ENCODE assay signal across 8 cellular contexts in genomic region chr9:36258170-36258988, GRCh38. TPM values are rescaled to one million over a fixed set of nuclear protein-coding genes. Genes with fewer than 3 reads are reported as not detected.
DNase-seq lines count a peak whose midpoint lies in the region.

Gene GNE, minus strand, starts transcription at chr9:36258448. Its CDS starts 9,093 bp downstream, at chr9:36249355.

- peak within 1 kb of the TSS; percentile 93 for H3K4me3 Mint-ChIP-seq in activated naive CD4-positive, alpha-beta T cell treated with anti-CD3 and anti-CD28 coated beads for 36 hours

- H3K36me3 ChIP-seq in neuron (ENCODE audit: insufficient read depth, low read length): no peaks in the 10 kb centered on the region

- H3K27ac Mint-ChIP-seq in activated naive CD4-positive, alpha-beta T cell treated with anti-CD3 and anti-CD28 coated beads for 36 hours: peak within 1 kb of the TSS; percentile 81

- no peaks in the 10 kb centered on the region for H3K9me3 ChIP-seq in neuron (ENCODE audit: low read length)

- DNase-seq in Daoy (ENCODE audit: low read depth) (peak; percentile 99), GOT3 (lab: John Stamatoyannopoulos, UW) (peak; percentile 81), LoVo (ENCODE audit: low spot score) (peak; percentile 67), SK-N-DZ (ENCODE audit: low spot score) (peak; percentile 96), foreskin melanocyte (peak; percentile 96), stromal cell of bone marrow (ENCODE audit: low read depth) (peak; percentile 96)
- peak; percentile 97 for DNase-seq in activated naive CD4-positive, alpha-beta T cell treated with anti-CD3 and anti-CD28 coated beads for 36 hours

- peak within 1 kb of the TSS; percentile 58 for H2AFZ ChIP-seq in neuron (ENCODE audit: low read depth, low read length)

- no peaks in the 10 kb centered on the region for H3K9me3 Mint-ChIP-seq in activated naive CD4-positive, alpha-beta T cell treated with anti-CD3 and anti-CD28 coated beads for 36 hours

- H3K4me1 Mint-ChIP-seq in activated naive CD4-positive, alpha-beta T cell treated with anti-CD3 and anti-CD28 coated beads for 36 hours (ENCODE audit: low read depth): peaks cover 14% of the 10 kb centered on the region

- H3K4me3 ChIP-seq in neuron (ENCODE audit: low read length): peak within 1 kb of the TSS; percentile 85

- peaks cover 3% of the 10 kb centered on the region for H3K4me1 ChIP-seq in neuron (ENCODE audit: insufficient read depth, low read length)

- intact Hi-C loops in activated naive CD4-positive, alpha-beta T cell treated with anti-CD3 and anti-CD28 coated beads for 36 hours (cut with micrococcal nuclease): loop anchor here (1.0 to 5.0 kb wide), 6 partner anchors 68 to 446 kb away; partner anchors contain the start of genes CLTA, GLIPR2, RECK and RNF38

- H3K27me3 Mint-ChIP-seq in activated naive CD4-positive, alpha-beta T cell treated with anti-CD3 and anti-CD28 coated beads for 36 hours (ENCODE audit: low read depth): no peaks in the 10 kb centered on the region

- no peaks in the 10 kb centered on the region for H3K36me3 Mint-ChIP-seq in activated naive CD4-positive, alpha-beta T cell treated with anti-CD3 and anti-CD28 coated beads for 36 hours (ENCODE audit: low read depth)

- CTCF ChIA-PET in activated naive CD4-positive, alpha-beta T cell treated with anti-CD3 and anti-CD28 coated beads for 36 hours (lab: Charles Lee): interaction anchor here (0.6 to 1.5 kb wide), 3 partner anchors 56 to 564 kb away, joined by 3 to 6 read pairs (median 3); no protein-coding TSS in a partner anchor

- no peaks in the 10 kb centered on the region for H3K27me3 ChIP-seq in neuron (ENCODE audit: insufficient read depth, low read length)

RNA-seq across cellular contexts. Expression of gene GNE, which starts in this region (rescaled TPM):
- total RNA-seq in Daoy (2014; rRNA removed; shearing (Covaris generic)): 15.0 and 20.3 TPM in 2 replicates
- polyA plus RNA-seq in SK-N-DZ (2014; cell fraction: cytosol; rRNA removed): 29.7 and 31.4 TPM in 2 replicates
- polyA plus RNA-seq in SK-N-DZ (2014; cell fraction: nucleus; rRNA removed): 11.2 and 13.3 TPM in 2 replicates
- total RNA-seq in activated naive CD4-positive, alpha-beta T cell treated with anti-CD3 and anti-CD28 coated beads for 36 hours: 10 to 100 TPM; 14.5 to 15.2 TPM

Comparison
In these comparisons a context has a peak if more than half of its experiments do, and no peak if none do; other contexts are left out.
1. Peak in every context shown above with its lines: DNase-seq and H3K4me3 ChIP-seq.